ENCODE assay signal across 8 cellular contexts in genomic region chr15:92077353-92078080, GRCh38.
DNase-seq lines count a peak whose midpoint lies in the region; ATAC-seq lines count a peak whose summit lies in the region.

No MANE protein-coding gene starts in this region.

- ATAC-seq in GM18520 (IDR thresholded peaks at IDR 0.05; ENCODE audit: unreplicated experiment) = peak; percentile 53
- peak; percentile 68 for ATAC-seq in HG03196 (IDR thresholded peaks at IDR 0.05; ENCODE audit: unreplicated experiment)
- ATAC-seq in stimulated activated effector memory CD8-positive, alpha-beta T cell treated with anti-CD3 and anti-CD28 coated beads, Interleukin-12 subunit alpha, Interleukin-12 subunit beta, amount 100 ng/mL, for 72 hours = peak; percentile 68

- H3K4me3 Mint-ChIP-seq in activated CD4-positive, alpha-beta memory T cell treated with anti-CD3 and anti-CD28 coated beads, Interleukin-2, amount 10 ng/mL, durations not matched to agents 7 days and 5 days = no peak overlapping the region
- H3K4me3 Mint-ChIP-seq in stimulated activated effector memory CD8-positive, alpha-beta T cell treated with anti-CD3 and anti-CD28 coated beads, Interleukin-12 subunit alpha, Interleukin-12 subunit beta, amount 100 ng/mL, for 72 hours = no peak overlapping the region

- no peak overlapping the region for H3K27ac ChIP-seq in effector memory CD4-positive, alpha-beta T cell (ENCODE audit: insufficient read depth, low read length, poor library complexity, severe bottlenecking)

- no peaks in the 10 kb centered on the region for H3K36me3 ChIP-seq in effector memory CD4-positive, alpha-beta T cell (ENCODE audit: control insufficient read depth, insufficient read depth, low read length)

- POLR2A ChIA-PET in activated CD4-positive, alpha-beta memory T cell treated with anti-CD3 and anti-CD28 coated beads, Interleukin-2, amount 10 ng/mL, durations not matched to agents 7 days and 5 days (lab: Charles Lee) = interaction anchor here (1.7 kb wide), 1 partner anchor 371 kb away, joined by 4 read pairs; no protein-coding TSS in a partner anchor

- H3K36me3 Mint-ChIP-seq in activated CD4-positive, alpha-beta memory T cell treated with anti-CD3 and anti-CD28 coated beads, Interleukin-2, amount 10 ng/mL, durations not matched to agents 7 days and 5 days (ENCODE audit: low read depth) = no peaks in the 10 kb centered on the region
- H3K36me3 Mint-ChIP-seq in stimulated activated effector memory CD8-positive, alpha-beta T cell treated with anti-CD3 and anti-CD28 coated beads, Interleukin-12 subunit alpha, Interleukin-12 subunit beta, amount 100 ng/mL, for 72 hours = no peaks in the 10 kb centered on the region

- H3K27me3 Mint-ChIP-seq in activated CD4-positive, alpha-beta memory T cell treated with anti-CD3 and anti-CD28 coated beads, Interleukin-2, amount 10 ng/mL, durations not matched to agents 7 days and 5 days = no peaks in the 10 kb centered on the region

- H3K9me3 ChIP-seq in effector memory CD4-positive, alpha-beta T cell (ENCODE audit: control insufficient read depth, low read length) = no peaks in the 10 kb centered on the region

- H3K27ac Mint-ChIP-seq in activated CD4-positive, alpha-beta memory T cell treated with anti-CD3 and anti-CD28 coated beads, Interleukin-2, amount 10 ng/mL, durations not matched to agents 7 days and 5 days = no peak overlapping the region
- no peak overlapping the region for H3K27ac Mint-ChIP-seq in stimulated activated effector memory CD8-positive, alpha-beta T cell treated with anti-CD3 and anti-CD28 coated beads, Interleukin-12 subunit alpha, Interleukin-12 subunit beta, amount 100 ng/mL, for 72 hours

- CTCF ChIA-PET in activated CD4-positive, alpha-beta memory T cell treated with anti-CD3 and anti-CD28 coated beads, Interleukin-2, amount 10 ng/mL, durations not matched to agents 7 days and 5 days (lab: Charles Lee) = interaction anchor here (0.6 to 3.9 kb wide), 14 partner anchors 9 to 774 kb away, joined by 3 to 41 read pairs (median 4); no protein-coding TSS in a partner anchor

- no peak overlapping the region for H3K4me3 ChIP-seq in effector memory CD4-positive, alpha-beta T cell (ENCODE audit: insufficient read depth, low read depth, low read length, poor library complexity, severe bottlenecking)

- DNase-seq in AG08395 (ENCODE audit: low spot score) (peak; percentile 80), NCI-H526 (lab: John Stamatoyannopoulos, UW) (peak; percentile 60 to 83), midbrain (lab: John Stamatoyannopoulos, UW) (peak; percentile 63)
- DNase-seq in activated CD4-positive, alpha-beta memory T cell treated with anti-CD3 and anti-CD28 coated beads, Interleukin-2, amount 10 ng/mL, durations not matched to agents 7 days and 5 days = peak; percentile 69
- peak; percentile 16 to 32 (median 21) for DNase-seq in effector memory CD4-positive, alpha-beta T cell
- DNase-seq in stimulated activated effector memory CD8-positive, alpha-beta T cell treated with anti-CD3 and anti-CD28 coated beads, Interleukin-12 subunit alpha, Interleukin-12 subunit beta, amount 100 ng/mL, for 72 hours (ENCODE audit: low spot score in 2 of 2) = peak; percentile 38 to 74

- H3K9me3 Mint-ChIP-seq in activated CD4-positive, alpha-beta memory T cell treated with anti-CD3 and anti-CD28 coated beads, Interleukin-2, amount 10 ng/mL, durations not matched to agents 7 days and 5 days = no peaks in the 10 kb centered on the region
- H3K9me3 Mint-ChIP-seq in stimulated activated effector memory CD8-positive, alpha-beta T cell treated with anti-CD3 and anti-CD28 coated beads, Interleukin-12 subunit alpha, Interleukin-12 subunit beta, amount 100 ng/mL, for 72 hours = no peaks in the 10 kb centered on the region

- peaks cover 28% of the 10 kb centered on the region for H3K4me1 ChIP-seq in effector memory CD4-positive, alpha-beta T cell (ENCODE audit: control insufficient read depth, insufficient read depth, low read length, poor library complexity, severe bottlenecking)

- H3K4me1 Mint-ChIP-seq in activated CD4-positive, alpha-beta memory T cell treated with anti-CD3 and anti-CD28 coated beads, Interleukin-2, amount 10 ng/mL, durations not matched to agents 7 days and 5 days = peaks cover 38% of the 10 kb centered on the region
- H3K4me1 Mint-ChIP-seq in stimulated activated effector memory CD8-positive, alpha-beta T cell treated with anti-CD3 and anti-CD28 coated beads, Interleukin-12 subunit alpha, Interleukin-12 subunit beta, amount 100 ng/mL, for 72 hours = peaks cover 41% of the 10 kb centered on the region

- no peaks in the 10 kb centered on the region for H3K27me3 ChIP-seq in effector memory CD4-positive, alpha-beta T cell (replicated peaks; ENCODE audit: control insufficient read depth, insufficient read depth, low read length, poor library complexity, severe bottlenecking)

Comparison
In these comparisons a context has a peak if more than half of its experiments do, and no peak if none do; other contexts are left out.
1. DNase-seq: peak in every context shown above with its lines; median percentile 80 in AG08395; 72 in NCI-H526; 69 in activated CD4-positive, alpha-beta memory T cell treated with anti-CD3 and anti-CD28 coated beads, Interleukin-2, amount 10 ng/mL, durations not matched to agents 7 days and 5 days; 63 in midbrain; 56 in stimulated activated effector memory CD8-positive, alpha-beta T cell treated with anti-CD3 and anti-CD28 coated beads, Interleukin-12 subunit alpha, Interleukin-12 subunit beta, amount 100 ng/mL, for 72 hours; 21 in effector memory CD4-positive, alpha-beta T cell.